In genomic region chr2:195021704-195022513, GRCh38 we compare ENCODE assay signal across 13 cellular contexts.
A peak's percentile ranks its signal among the peaks of the same experiment; 100 is the strongest.
DNase-seq lines count a peak whose midpoint lies in the region; ATAC-seq, FAIRE-seq and TF ChIP-seq lines count a peak whose summit lies in the region.
"Had no signal": no experiment of that assay in that cellular context is flagged by ENCODE, and none has a peak within 500 bp of the region (broad histone marks: within the 10 kb centered on the region; RNA-seq: fewer than 3 reads in every experiment).

No MANE protein-coding gene starts in this region.

- no peaks in the 10 kb centered on the region for H3K27me3 ChIP-seq in astrocyte (ENCODE audit: insufficient read depth, low read length)
- H3K27me3 ChIP-seq in CD4-positive, alpha-beta T cell (ENCODE audit: control insufficient read depth, insufficient read depth, low read length): no peaks in the 10 kb centered on the region

- no peaks in the 10 kb centered on the region for H3K27me3 Mint-ChIP-seq in astrocyte (ENCODE audit: low read depth, unreplicated experiment)
- peaks cover 0 to 2% (median 0%) of the 10 kb centered on the region in 3 donors for H3K27me3 Mint-ChIP-seq in CD14-positive monocyte (ENCODE audit: low read depth in 3 of 3)
- H3K27me3 Mint-ChIP-seq in CD4-positive, alpha-beta T cell: no peaks in the 10 kb centered on the region

- no peak for TF ChIP-seq CTCF in astrocyte (IDR thresholded peaks at IDR 0.05; ENCODE audit: insufficient read depth, low read depth, low read length)
- TF ChIP-seq CTCF in CD14-positive monocyte (IDR thresholded peaks at IDR 0.05): no peak
- TF ChIP-seq CTCF in CD4-positive, alpha-beta T cell (IDR thresholded peaks at IDR 0.05): no peak
- no peak for TF ChIP-seq CTCF in lower leg skin (IDR thresholded peaks at IDR 0.05)

- peak; percentile 79 for ATAC-seq in GM18517 (IDR thresholded peaks at IDR 0.05; ENCODE audit: unreplicated experiment)
- peak; percentile 81 for ATAC-seq in GM21390 (IDR thresholded peaks at IDR 0.05; ENCODE audit: unreplicated experiment)
- peak; percentile 69 for ATAC-seq in HG03095 (IDR thresholded peaks at IDR 0.05; ENCODE audit: unreplicated experiment)
- ATAC-seq in CD4-positive, alpha-beta T cell (ENCODE audit: poor library complexity): no peak

- WGBS in lower leg skin, 2 donors: 89 to 97% methylated on average over 3 of the region's 3 CpGs

- intact Hi-C loops in CD14-positive monocyte (cut with micrococcal nuclease): no loop called here
- intact Hi-C loops in CD4-positive, alpha-beta T cell (cut with DNase I, micrococcal nuclease): no loop called here
- intact Hi-C loops in lower leg skin (cut with DNase I; ENCODE audit: low total_unique reads): no loop called here

- CTCF ChIA-PET in CD4-positive, alpha-beta T cell (lab: Charles Lee): no interaction called here

- H3K79me2 ChIP-seq in astrocyte (ENCODE audit: insufficient read depth, low read length): no peaks in the 10 kb centered on the region

- no peak overlapping the region for H3K4me2 ChIP-seq in astrocyte (ENCODE audit: low read length)

- H3K9me3 Mint-ChIP-seq in astrocyte (ENCODE audit: unreplicated experiment) (no peaks in the 10 kb centered on the region), CD14-positive monocyte (peaks cover 0 to 3% (median 2%) of the 10 kb centered on the region in 7 donors)
- H3K9me3 Mint-ChIP-seq in CD4-positive, alpha-beta T cell: no peaks in the 10 kb centered on the region

- no peak overlapping the region for H3K4me3 ChIP-seq in astrocyte (ENCODE audit: insufficient read depth, low read depth, low read length)
- no peak overlapping the region for H3K4me3 ChIP-seq in lower leg skin (ENCODE audit: low read depth, poor library complexity, severe bottlenecking)

- H3K27ac Mint-ChIP-seq in astrocyte (ENCODE audit: unreplicated experiment): peak overlapping the region; percentile 75
- no peak overlapping the region for H3K27ac Mint-ChIP-seq in CD14-positive monocyte
- H3K27ac Mint-ChIP-seq in CD4-positive, alpha-beta T cell: no peak overlapping the region

- H3K4me3 Mint-ChIP-seq in astrocyte (ENCODE audit: unreplicated experiment): no peak overlapping the region
- no peak overlapping the region for H3K4me3 Mint-ChIP-seq in CD14-positive monocyte
- H3K4me3 Mint-ChIP-seq in CD4-positive, alpha-beta T cell: no peak overlapping the region

- H3K36me3 Mint-ChIP-seq in astrocyte (ENCODE audit: low read depth, unreplicated experiment): no peaks in the 10 kb centered on the region
- H3K36me3 Mint-ChIP-seq in CD14-positive monocyte: no peaks in the 10 kb centered on the region
- no peaks in the 10 kb centered on the region for H3K36me3 Mint-ChIP-seq in CD4-positive, alpha-beta T cell (ENCODE audit: low read depth)

- H4K20me1 ChIP-seq in astrocyte (ENCODE audit: insufficient read depth, low read length): no peaks in the 10 kb centered on the region

- H3K4me1 Mint-ChIP-seq in astrocyte (ENCODE audit: low read depth, unreplicated experiment) (peaks cover 10% of the 10 kb centered on the region), CD14-positive monocyte (no peaks in the 10 kb centered on the region)
- H3K4me1 Mint-ChIP-seq in CD4-positive, alpha-beta T cell (ENCODE audit: low read depth): no peaks in the 10 kb centered on the region

- H3K9me3 ChIP-seq in astrocyte (ENCODE audit: insufficient read depth, low read depth, low read length): no peaks in the 10 kb centered on the region
- no peaks in the 10 kb centered on the region for H3K9me3 ChIP-seq in CD4-positive, alpha-beta T cell (ENCODE audit: control insufficient read depth, low read length)

- H3K9ac ChIP-seq in astrocyte (ENCODE audit: low read length): no peak overlapping the region

- DNase-seq in astrocyte (ENCODE audit: low read depth): peak; percentile 13
- no peak for DNase-seq in CD14-positive monocyte (ENCODE audit: low spot score)
- DNase-seq in CD4-positive, alpha-beta T cell: no peak
- no peak for DNase-seq in lower leg skin (ENCODE audit: low spot score in 2 of 2)
- DNase-seq in COR-L47 (lab: John Stamatoyannopoulos, UW): no peak
- DNase-seq: activated effector memory CD4-positive, alpha-beta T cell treated with anti-CD3 and anti-CD28 coated beads, Interleukin-2, amount 50 U/mL, for 16 hours; effector memory CD4-positive, alpha-beta T cell; NCI-H1417; SW 1271 had no signal

- no peak for FAIRE-seq in astrocyte (lab: Jason Lieb, UNC)
- FAIRE-seq: H1 had no signal

- no peak overlapping the region for H2AFZ ChIP-seq in astrocyte (ENCODE audit: low read depth, low read length)

- POLR2A ChIA-PET in CD4-positive, alpha-beta T cell (lab: Charles Lee): no interaction called here

- no peaks in the 10 kb centered on the region for H3K36me3 ChIP-seq in astrocyte (ENCODE audit: insufficient read depth, low read length)

- no peak for TF ChIP-seq POLR2A in lower leg skin (IDR thresholded peaks at IDR 0.05)

- peaks cover 3% of the 10 kb centered on the region for H3K4me1 ChIP-seq in astrocyte (ENCODE audit: insufficient read depth, low read length)

- H3K27ac ChIP-seq in astrocyte (ENCODE audit: low read depth, low read length): no peak overlapping the region
- no peak overlapping the region for H3K27ac ChIP-seq in CD4-positive, alpha-beta T cell (ENCODE audit: low read depth, low read length)
